8 cellular contexts compared by ENCODE assay signal in genomic region chr6:47733879-47734558, GRCh38. TPM values are rescaled to one million over a fixed set of nuclear protein-coding genes. Genes with fewer than 3 reads are reported as not detected.
DNase-seq lines count a peak whose midpoint lies in the region; ATAC-seq and TF ChIP-seq lines count a peak whose summit lies in the region.

No MANE protein-coding gene starts in this region.

- POLR2A ChIA-PET in BJ (lab: Charles Lee): no interaction called here

- H3K36me3 ChIP-seq in BJ (ENCODE audit: control insufficient read depth, insufficient read depth, low read length) (no peaks in the 10 kb centered on the region), RWPE2 (ENCODE audit: low read depth) (no peaks in the 10 kb centered on the region), left lung (no peaks in the 10 kb centered on the region)

- H3K9me3 ChIP-seq in RWPE2 (ENCODE audit: severe bottlenecking) (no peaks in the 10 kb centered on the region), left lung (no peaks in the 10 kb centered on the region)

- ATAC-seq in GM18520 (IDR thresholded peaks at IDR 0.05; ENCODE audit: unreplicated experiment) (peak; percentile 70), HG03354 (IDR thresholded peaks at IDR 0.05; ENCODE audit: poor library complexity, severe bottlenecking, unreplicated experiment) (peak; percentile 86), RWPE2 (ENCODE audit: low read depth) (no peak), left lung (peak; percentile 46)

- CTCF ChIA-PET in BJ (lab: Yijun Ruan, JAX): interaction anchor here (0.6 to 1.5 kb wide), 7 partner anchors 21 to 319 kb away, joined by 3 to 6 read pairs (median 3); no protein-coding TSS in a partner anchor

- peaks cover 39% of the 10 kb centered on the region for H3K4me1 ChIP-seq in RWPE2 (ENCODE audit: insufficient read depth, poor library complexity, severe bottlenecking)
- H3K4me1 ChIP-seq in left lung: no peaks in the 10 kb centered on the region

- H3K27ac ChIP-seq in RWPE2 (ENCODE audit: poor library complexity, severe bottlenecking) (no peak overlapping the region), left lung (no peak overlapping the region)

- intact Hi-C loops in left lung (cut with DNase I): no loop called here

- no peaks in the 10 kb centered on the region for H3K27me3 ChIP-seq in BJ (ENCODE audit: control insufficient read depth, insufficient read depth, low read length)
- H3K27me3 ChIP-seq in RWPE2 (ENCODE audit: insufficient read depth, poor library complexity, severe bottlenecking): no peaks in the 10 kb centered on the region
- H3K27me3 ChIP-seq in left lung: no peaks in the 10 kb centered on the region

- TF ChIP-seq CTCF in BJ (IDR thresholded peaks at IDR 0.05; ENCODE audit: insufficient read depth, low read depth, low read length) (peak; percentile 12; the same call in 1 of the 2 replicates), RWPE2 (IDR thresholded peaks at IDR 0.05; ENCODE audit: poor library complexity, severe bottlenecking) (peak; percentile 75), left lung (IDR thresholded peaks at IDR 0.05) (peak in 1 of 2 donors; percentile 21)

- no peak for DNase-seq in BJ (ENCODE audit: low read depth)
- no peak for DNase-seq in RWPE2 (ENCODE audit: low spot score)
- no peak for DNase-seq in left lung
- no peak for DNase-seq in stimulated activated CD4-positive, alpha-beta T cell treated with anti-CD3 and anti-CD28 coated beads, Interleukin-2, amount 100 ng/mL, for 24 hours
- DNase-seq in NCI-H128 (lab: John Stamatoyannopoulos, UW; ENCODE audit: unreplicated experiment): no peak
- DNase-seq in 8988T: no peak

- H3K4me3 ChIP-seq in BJ (ENCODE audit: low read depth, low read length) (no peak overlapping the region), RWPE2 (ENCODE audit: severe bottlenecking) (no peak overlapping the region), left lung (no peak overlapping the region)

RNA-seq across cellular contexts. Expression of gene ADGRF4, which starts 35.6 kb away (rescaled TPM):
- polyA plus RNA-seq in BJ (2011; rRNA removed): 0.04 TPM in 1 of 2 replicates, not detected in the other
- not detected in 2 replicates for polyA minus RNA-seq in BJ (2011; rRNA and poly(A)+ RNA removed)
- total RNA-seq in left lung: under 1 TPM; 0.08 to 0.55 TPM

RNA-seq across cellular contexts. Expression of gene OPN5, which starts 47.8 kb away (rescaled TPM):
- not detected in 2 replicates for polyA plus RNA-seq in BJ (2011; rRNA removed)
- not detected in 2 replicates for polyA minus RNA-seq in BJ (2011; rRNA and poly(A)+ RNA removed)
- total RNA-seq in left lung: not detected
